8 cellular contexts compared by ENCODE assay signal in genomic region chr10:79286318-79286951, GRCh38.
A peak's percentile ranks its signal among the peaks of the same experiment; 100 is the strongest.
DNase-seq lines count a peak whose midpoint lies in the region; ATAC-seq and TF ChIP-seq lines count a peak whose summit lies in the region.

No MANE protein-coding gene starts in this region.

- H3K9me3 Mint-ChIP-seq in Caco-2 (ENCODE audit: unreplicated experiment) = no peaks in the 10 kb centered on the region

- no peak overlapping the region for H3K9ac ChIP-seq in fibroblast of lung (ENCODE audit: insufficient read depth, low read length)

- no peak overlapping the region for H3K4me3 Mint-ChIP-seq in Caco-2 (ENCODE audit: unreplicated experiment)

- H2AFZ ChIP-seq in fibroblast of lung (ENCODE audit: low read length) = no peak overlapping the region

- WGBS in sigmoid colon, 2 donors = 42 to 79% methylated on average over 23 of the region's 23 CpGs

- peak overlapping the region; percentile 19 for H3K27ac ChIP-seq in fibroblast of lung (ENCODE audit: insufficient read depth, low read length)
- H3K27ac ChIP-seq in sigmoid colon = peak overlapping the region; percentile 59 to 72 (median 62)

- H3K36me3 Mint-ChIP-seq in Caco-2 (ENCODE audit: insufficient read depth, unreplicated experiment) = peaks cover 23% of the 10 kb centered on the region

- no peak overlapping the region for H3K4me3 ChIP-seq in fibroblast of lung (replicated peaks in 1 of 4; ENCODE audit: control extremely low read depth in 1 of 4, insufficient read depth in 1 of 4, low read depth in 3 of 4, low read length in 4 of 4)
- H3K4me3 ChIP-seq in sigmoid colon = no peak overlapping the region
- H3K4me3 ChIP-seq in Caco-2 (ENCODE audit: low read depth, low read length) = no peak overlapping the region

- TF ChIP-seq POLR2A in sigmoid colon (IDR thresholded peaks at IDR 0.05) = no peak

- intact Hi-C loops in sigmoid colon (cut with DNase I) = no loop called here
- intact Hi-C loops in Caco-2 (cut with micrococcal nuclease; ENCODE audit: unreplicated experiment) = no loop called here

- CTCF ChIA-PET in Caco-2 (lab: Charles Lee) = no interaction called here

- TF ChIP-seq CTCF in fibroblast of lung (conservative IDR thresholded peaks at IDR 0.05 in 1 of 2, IDR thresholded peaks at IDR 0.05 in 1 of 2; ENCODE audit: low read depth in 1 of 2, low read length in 2 of 2) (no peak), sigmoid colon (IDR thresholded peaks at IDR 0.05) (no peak), Caco-2 (IDR thresholded peaks at IDR 0.05; ENCODE audit: insufficient read depth in 1 of 2, low read depth in 1 of 2, low read length in 1 of 2, severe bottlenecking in 1 of 2, unreplicated experiment in 1 of 2) (no peak)

- H3K36me3 ChIP-seq in fibroblast of lung (ENCODE audit: control insufficient read depth, insufficient read depth, low read length) (peaks cover 22% of the 10 kb centered on the region), sigmoid colon (peaks cover 9 to 51% (median 22%) of the 10 kb centered on the region in 4 donors), Caco-2 (ENCODE audit: control insufficient read depth, insufficient read depth, low read length) (peaks cover 3% of the 10 kb centered on the region)

- H3K27me3 Mint-ChIP-seq in Caco-2 (ENCODE audit: insufficient read depth, unreplicated experiment) = no peaks in the 10 kb centered on the region

- H3K4me1 Mint-ChIP-seq in Caco-2 (ENCODE audit: low read depth, unreplicated experiment) = no peaks in the 10 kb centered on the region

- POLR2A ChIA-PET in Caco-2 (lab: Charles Lee) = no interaction called here

- no peak overlapping the region for H3K4me2 ChIP-seq in fibroblast of lung (ENCODE audit: extremely low read depth, insufficient read depth, low read length)

- H3K27ac Mint-ChIP-seq in Caco-2 (ENCODE audit: unreplicated experiment) = no peak overlapping the region

- ATAC-seq in GM18499 (IDR thresholded peaks at IDR 0.05; ENCODE audit: insufficient read depth, unreplicated experiment) (peak; percentile 61), HG02678 (IDR thresholded peaks at IDR 0.05; ENCODE audit: unreplicated experiment) (peak; percentile 90)

- H3K27me3 ChIP-seq in fibroblast of lung (ENCODE audit: control insufficient read depth, insufficient read depth, low read length) = no peaks in the 10 kb centered on the region
- no peaks in the 10 kb centered on the region for H3K27me3 ChIP-seq in sigmoid colon
- H3K27me3 ChIP-seq in Caco-2 (replicated peaks; ENCODE audit: control insufficient read depth, insufficient read depth, low read length) = no peaks in the 10 kb centered on the region

- H3K9me3 ChIP-seq in fibroblast of lung (ENCODE audit: control insufficient read depth, insufficient read depth, low read depth, low read length) (no peaks in the 10 kb centered on the region), sigmoid colon (no peaks in the 10 kb centered on the region), Caco-2 (no peaks in the 10 kb centered on the region)

- H4K20me1 ChIP-seq in fibroblast of lung (ENCODE audit: control insufficient read depth, extremely low read depth, insufficient read depth, low read length) = no peaks in the 10 kb centered on the region

- TF ChIP-seq EP300 in sigmoid colon (IDR thresholded peaks at IDR 0.05) = peak in 1 of 4 donors; percentile 13

- H3K79me2 ChIP-seq in fibroblast of lung (ENCODE audit: control insufficient read depth, insufficient read depth, low read length) = peaks cover 12% of the 10 kb centered on the region

- peaks cover 3% of the 10 kb centered on the region for H3K4me1 ChIP-seq in fibroblast of lung (ENCODE audit: control insufficient read depth, extremely low read depth, insufficient read depth, low read length)
- peaks cover 0 to 48% (median 43%) of the 10 kb centered on the region in 4 donors for H3K4me1 ChIP-seq in sigmoid colon
- no peaks in the 10 kb centered on the region for H3K4me1 ChIP-seq in Caco-2

- DNase-seq in NCI-H345 (lab: John Stamatoyannopoulos, UW) (peak; percentile 71), activated T-cell treated with anti-CD3 and anti-CD28 coated beads for 4 hours (peak; percentile 75), fibroblast of lung (ENCODE audit: low read depth in 2 of 2) (peak in 1 of 2 donors; percentile 35), sigmoid colon (peak; percentile 92), Caco-2 (no peak), NCI-H82 treated with DMSO at 0.1 percent for 48 hours (lab: John Stamatoyannopoulos, UW; ENCODE audit: unreplicated experiment) (no peak)

- BruUV-seq in Caco-2 (replicated peaks; lab: Mats Ljungman, UMichigan) = no TSS peak

Comparison
In these comparisons a context has a peak if more than half of its experiments do, and no peak if none do; other contexts are left out.
1. DNase-seq: peak in NCI-H345 (single experiment), activated T-cell treated with anti-CD3 and anti-CD28 coated beads for 4 hours (single experiment) and sigmoid colon (single experiment); none in Caco-2 (0 of 2) and NCI-H82 treated with DMSO at 0.1 percent for 48 hours (single experiment).